ENCODE assay signal across 1 cellular context in the genomic region with DNA sequence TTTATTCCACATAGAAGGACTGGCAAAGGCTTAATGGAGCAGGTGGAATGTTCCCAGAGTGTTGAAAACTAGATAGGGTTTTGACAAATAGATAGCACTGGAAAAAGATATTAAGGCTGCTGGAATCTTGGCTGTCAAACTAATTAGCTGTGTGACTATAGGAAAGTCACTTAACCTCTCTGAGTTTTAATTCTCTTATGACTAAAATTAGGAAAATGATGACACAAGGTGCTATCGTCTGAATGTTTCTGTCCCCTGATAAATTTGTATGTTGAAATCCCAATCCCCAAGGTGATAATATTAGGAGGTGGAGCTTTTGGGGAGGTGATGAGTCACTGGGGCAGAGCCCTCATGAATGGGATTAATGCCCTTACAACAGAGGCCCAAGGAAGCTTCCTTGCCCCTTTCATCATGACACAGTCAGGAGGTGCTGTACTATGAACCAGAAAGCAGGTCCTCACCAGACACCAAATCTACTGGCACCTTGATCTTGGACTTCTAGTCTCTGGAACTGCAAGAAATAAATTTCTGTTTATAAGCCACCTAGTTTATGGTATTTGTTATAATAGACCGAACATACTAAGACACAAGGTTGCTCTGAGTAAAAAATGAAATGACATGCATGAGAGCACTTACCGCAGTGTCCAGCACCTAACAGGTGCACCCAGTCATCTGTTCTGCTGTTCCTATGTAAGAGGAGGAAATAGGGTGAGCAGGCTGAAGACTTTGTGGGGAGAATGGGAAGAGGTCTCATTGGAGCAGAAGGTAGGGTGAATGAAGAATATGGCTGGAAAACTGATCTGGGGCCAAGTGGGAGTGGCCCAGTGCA.
TF ChIP-seq lines count a peak whose summit lies in the region.

No MANE protein-coding gene starts in this region.

TF ChIP-seq in GM12878, 131 proteins besides CTCF, POLR2A, EP300 and RAD21:
- TF ChIP-seq POLR2AphosphoS5 (IDR thresholded peaks at IDR 0.05; ENCODE audit: low read length) (no peak), STAT1 (conservative IDR thresholded peaks at IDR 0.05) (no peak), HCFC1 (IDR thresholded peaks at IDR 0.05; ENCODE audit: low read length) (no peak), GABPA (IDR thresholded peaks at IDR 0.05; ENCODE audit: low read depth) (no peak), KDM1A (IDR thresholded peaks at IDR 0.05; ENCODE audit: borderline replicate concordance) (no peak), IKZF2 (IDR thresholded peaks at IDR 0.05) (no peak), TCF12 (IDR thresholded peaks at IDR 0.05; ENCODE audit: low read depth, low read length) (peak; percentile 70), MYC (IDR thresholded peaks at IDR 0.05; ENCODE audit: insufficient read depth, insufficient read length, insufficient replicate concordance, low read length, severe bottlenecking) (no peak), NR2C1 (IDR thresholded peaks at IDR 0.05) (no peak), SP1 (IDR thresholded peaks at IDR 0.05; ENCODE audit: low read depth, low read length) (no peak), HDAC6 (IDR thresholded peaks at IDR 0.05; ENCODE audit: unreplicated experiment) (no peak), GATAD2B (conservative IDR thresholded peaks at IDR 0.05; ENCODE audit: low read depth) (no peak), RB1 (IDR thresholded peaks at IDR 0.05; ENCODE audit: borderline replicate concordance) (no peak), TAF1 (IDR thresholded peaks at IDR 0.05; ENCODE audit: borderline replicate concordance, low read depth, low read length) (no peak), RUNX3 (IDR thresholded peaks at IDR 0.05; ENCODE audit: low read length) (peak; percentile 67), CHD2 (IDR thresholded peaks at IDR 0.05; ENCODE audit: borderline replicate concordance, low read depth, low read length) (no peak), SRF (IDR thresholded peaks at IDR 0.05; ENCODE audit: low read depth in 2 of 2, low read length in 2 of 2) (no peak), ZNF217 (IDR thresholded peaks at IDR 0.05) (no peak), SIX5 (IDR thresholded peaks at IDR 0.05; ENCODE audit: low read depth, low read length, severe bottlenecking) (no peak), TCF3 (IDR thresholded peaks at IDR 0.05; ENCODE audit: borderline replicate concordance, insufficient read depth, low read depth, low read length) (0 out of 2 replicates have a peak, but pooled peaks have one; percentile 31), ZSCAN29 (IDR thresholded peaks at IDR 0.05) (no peak), EZH2 (IDR thresholded peaks at IDR 0.05; ENCODE audit: borderline replicate concordance, control insufficient read depth, low read depth, low read length) (no peak), PAX5 (IDR thresholded peaks at IDR 0.05; ENCODE audit: borderline replicate concordance, low read depth, low read length) (peak; percentile 57; the same call in 1 of the 2 replicates), NBN (IDR thresholded peaks at IDR 0.05) (no peak), CBX5 (IDR thresholded peaks at IDR 0.05; ENCODE audit: low read depth) (no peak), ASH2L (IDR thresholded peaks at IDR 0.05; ENCODE audit: borderline replicate concordance, low read depth) (no peak), ZNF622 (IDR thresholded peaks at IDR 0.05) (no peak), LARP7 (IDR thresholded peaks at IDR 0.05) (no peak), FOS (IDR thresholded peaks at IDR 0.05; ENCODE audit: borderline replicate concordance, extremely low read depth, insufficient read length) (no peak)
- TF ChIP-seq, protein P1, sequence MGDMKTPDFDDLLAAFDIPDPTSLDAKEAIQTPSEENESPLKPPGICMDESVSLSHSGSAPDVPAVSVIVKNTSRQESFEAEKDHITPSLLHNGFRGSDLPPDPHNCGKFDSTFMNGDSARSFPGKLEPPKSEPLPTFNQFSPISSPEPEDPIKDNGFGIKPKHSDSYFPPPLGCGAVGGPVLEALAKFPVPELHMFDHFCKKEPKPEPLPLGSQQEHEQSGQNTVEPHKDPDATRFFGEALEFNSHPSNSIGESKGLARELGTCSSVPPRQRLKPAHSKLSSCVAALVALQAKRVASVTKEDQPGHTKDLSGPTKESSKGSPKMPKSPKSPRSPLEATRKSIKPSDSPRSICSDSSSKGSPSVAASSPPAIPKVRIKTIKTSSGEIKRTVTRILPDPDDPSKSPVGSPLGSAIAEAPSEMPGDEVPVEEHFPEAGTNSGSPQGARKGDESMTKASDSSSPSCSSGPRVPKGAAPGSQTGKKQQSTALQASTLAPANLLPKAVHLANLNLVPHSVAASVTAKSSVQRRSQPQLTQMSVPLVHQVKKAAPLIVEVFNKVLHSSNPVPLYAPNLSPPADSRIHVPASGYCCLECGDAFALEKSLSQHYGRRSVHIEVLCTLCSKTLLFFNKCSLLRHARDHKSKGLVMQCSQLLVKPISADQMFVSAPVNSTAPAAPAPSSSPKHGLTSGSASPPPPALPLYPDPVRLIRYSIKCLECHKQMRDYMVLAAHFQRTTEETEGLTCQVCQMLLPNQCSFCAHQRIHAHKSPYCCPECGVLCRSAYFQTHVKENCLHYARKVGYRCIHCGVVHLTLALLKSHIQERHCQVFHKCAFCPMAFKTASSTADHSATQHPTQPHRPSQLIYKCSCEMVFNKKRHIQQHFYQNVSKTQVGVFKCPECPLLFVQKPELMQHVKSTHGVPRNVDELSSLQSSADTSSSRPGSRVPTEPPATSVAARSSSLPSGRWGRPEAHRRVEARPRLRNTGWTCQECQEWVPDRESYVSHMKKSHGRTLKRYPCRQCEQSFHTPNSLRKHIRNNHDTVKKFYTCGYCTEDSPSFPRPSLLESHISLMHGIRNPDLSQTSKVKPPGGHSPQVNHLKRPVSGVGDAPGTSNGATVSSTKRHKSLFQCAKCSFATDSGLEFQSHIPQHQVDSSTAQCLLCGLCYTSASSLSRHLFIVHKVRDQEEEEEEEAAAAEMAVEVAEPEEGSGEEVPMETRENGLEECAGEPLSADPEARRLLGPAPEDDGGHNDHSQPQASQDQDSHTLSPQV (IDR thresholded peaks at IDR 0.05), result no peak
- TF ChIP-seq, protein P2, sequence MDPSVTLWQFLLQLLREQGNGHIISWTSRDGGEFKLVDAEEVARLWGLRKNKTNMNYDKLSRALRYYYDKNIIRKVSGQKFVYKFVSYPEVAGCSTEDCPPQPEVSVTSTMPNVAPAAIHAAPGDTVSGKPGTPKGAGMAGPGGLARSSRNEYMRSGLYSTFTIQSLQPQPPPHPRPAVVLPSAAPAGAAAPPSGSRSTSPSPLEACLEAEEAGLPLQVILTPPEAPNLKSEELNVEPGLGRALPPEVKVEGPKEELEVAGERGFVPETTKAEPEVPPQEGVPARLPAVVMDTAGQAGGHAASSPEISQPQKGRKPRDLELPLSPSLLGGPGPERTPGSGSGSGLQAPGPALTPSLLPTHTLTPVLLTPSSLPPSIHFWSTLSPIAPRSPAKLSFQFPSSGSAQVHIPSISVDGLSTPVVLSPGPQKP (IDR thresholded peaks at IDR 0.05; ENCODE audit: low read depth, low read length), result no peak
- TF ChIP-seq, protein P3, sequence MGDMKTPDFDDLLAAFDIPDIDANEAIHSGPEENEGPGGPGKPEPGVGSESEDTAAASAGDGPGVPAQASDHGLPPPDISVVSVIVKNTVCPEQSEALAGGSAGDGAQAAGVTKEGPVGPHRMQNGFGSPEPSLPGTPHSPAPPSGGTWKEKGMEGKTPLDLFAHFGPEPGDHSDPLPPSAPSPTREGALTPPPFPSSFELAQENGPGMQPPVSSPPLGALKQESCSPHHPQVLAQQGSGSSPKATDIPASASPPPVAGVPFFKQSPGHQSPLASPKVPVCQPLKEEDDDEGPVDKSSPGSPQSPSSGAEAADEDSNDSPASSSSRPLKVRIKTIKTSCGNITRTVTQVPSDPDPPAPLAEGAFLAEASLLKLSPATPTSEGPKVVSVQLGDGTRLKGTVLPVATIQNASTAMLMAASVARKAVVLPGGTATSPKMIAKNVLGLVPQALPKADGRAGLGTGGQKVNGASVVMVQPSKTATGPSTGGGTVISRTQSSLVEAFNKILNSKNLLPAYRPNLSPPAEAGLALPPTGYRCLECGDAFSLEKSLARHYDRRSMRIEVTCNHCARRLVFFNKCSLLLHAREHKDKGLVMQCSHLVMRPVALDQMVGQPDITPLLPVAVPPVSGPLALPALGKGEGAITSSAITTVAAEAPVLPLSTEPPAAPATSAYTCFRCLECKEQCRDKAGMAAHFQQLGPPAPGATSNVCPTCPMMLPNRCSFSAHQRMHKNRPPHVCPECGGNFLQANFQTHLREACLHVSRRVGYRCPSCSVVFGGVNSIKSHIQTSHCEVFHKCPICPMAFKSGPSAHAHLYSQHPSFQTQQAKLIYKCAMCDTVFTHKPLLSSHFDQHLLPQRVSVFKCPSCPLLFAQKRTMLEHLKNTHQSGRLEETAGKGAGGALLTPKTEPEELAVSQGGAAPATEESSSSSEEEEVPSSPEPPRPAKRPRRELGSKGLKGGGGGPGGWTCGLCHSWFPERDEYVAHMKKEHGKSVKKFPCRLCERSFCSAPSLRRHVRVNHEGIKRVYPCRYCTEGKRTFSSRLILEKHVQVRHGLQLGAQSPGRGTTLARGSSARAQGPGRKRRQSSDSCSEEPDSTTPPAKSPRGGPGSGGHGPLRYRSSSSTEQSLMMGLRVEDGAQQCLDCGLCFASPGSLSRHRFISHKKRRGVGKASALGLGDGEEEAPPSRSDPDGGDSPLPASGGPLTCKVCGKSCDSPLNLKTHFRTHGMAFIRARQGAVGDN (IDR thresholded peaks at IDR 0.05), result no peak
- TF ChIP-seq, protein P4, sequence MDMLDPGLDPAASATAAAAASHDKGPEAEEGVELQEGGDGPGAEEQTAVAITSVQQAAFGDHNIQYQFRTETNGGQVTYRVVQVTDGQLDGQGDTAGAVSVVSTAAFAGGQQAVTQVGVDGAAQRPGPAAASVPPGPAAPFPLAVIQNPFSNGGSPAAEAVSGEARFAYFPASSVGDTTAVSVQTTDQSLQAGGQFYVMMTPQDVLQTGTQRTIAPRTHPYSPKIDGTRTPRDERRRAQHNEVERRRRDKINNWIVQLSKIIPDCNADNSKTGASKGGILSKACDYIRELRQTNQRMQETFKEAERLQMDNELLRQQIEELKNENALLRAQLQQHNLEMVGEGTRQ (IDR thresholded peaks at IDR 0.05; ENCODE audit: borderline replicate concordance, low read depth, low read length), result no peak
- TF ChIP-seq, protein P5, sequence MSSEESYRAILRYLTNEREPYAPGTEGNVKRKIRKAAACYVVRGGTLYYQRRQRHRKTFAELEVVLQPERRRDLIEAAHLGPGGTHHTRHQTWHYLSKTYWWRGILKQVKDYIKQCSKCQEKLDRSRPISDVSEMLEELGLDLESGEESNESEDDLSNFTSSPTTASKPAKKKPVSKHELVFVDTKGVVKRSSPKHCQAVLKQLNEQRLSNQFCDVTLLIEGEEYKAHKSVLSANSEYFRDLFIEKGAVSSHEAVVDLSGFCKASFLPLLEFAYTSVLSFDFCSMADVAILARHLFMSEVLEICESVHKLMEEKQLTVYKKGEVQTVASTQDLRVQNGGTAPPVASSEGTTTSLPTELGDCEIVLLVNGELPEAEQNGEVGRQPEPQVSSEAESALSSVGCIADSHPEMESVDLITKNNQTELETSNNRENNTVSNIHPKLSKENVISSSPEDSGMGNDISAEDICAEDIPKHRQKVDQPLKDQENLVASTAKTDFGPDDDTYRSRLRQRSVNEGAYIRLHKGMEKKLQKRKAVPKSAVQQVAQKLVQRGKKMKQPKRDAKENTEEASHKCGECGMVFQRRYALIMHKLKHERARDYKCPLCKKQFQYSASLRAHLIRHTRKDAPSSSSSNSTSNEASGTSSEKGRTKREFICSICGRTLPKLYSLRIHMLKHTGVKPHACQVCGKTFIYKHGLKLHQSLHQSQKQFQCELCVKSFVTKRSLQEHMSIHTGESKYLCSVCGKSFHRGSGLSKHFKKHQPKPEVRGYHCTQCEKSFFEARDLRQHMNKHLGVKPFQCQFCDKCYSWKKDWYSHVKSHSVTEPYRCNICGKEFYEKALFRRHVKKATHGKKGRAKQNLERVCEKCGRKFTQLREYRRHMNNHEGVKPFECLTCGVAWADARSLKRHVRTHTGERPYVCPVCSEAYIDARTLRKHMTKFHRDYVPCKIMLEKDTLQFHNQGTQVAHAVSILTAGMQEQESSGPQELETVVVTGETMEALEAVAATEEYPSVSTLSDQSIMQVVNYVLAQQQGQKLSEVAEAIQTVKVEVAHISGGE (CRISPR knock-in tag; IDR thresholded peaks at IDR 0.05), result no peak
- TF ChIP-seq, protein P6, sequence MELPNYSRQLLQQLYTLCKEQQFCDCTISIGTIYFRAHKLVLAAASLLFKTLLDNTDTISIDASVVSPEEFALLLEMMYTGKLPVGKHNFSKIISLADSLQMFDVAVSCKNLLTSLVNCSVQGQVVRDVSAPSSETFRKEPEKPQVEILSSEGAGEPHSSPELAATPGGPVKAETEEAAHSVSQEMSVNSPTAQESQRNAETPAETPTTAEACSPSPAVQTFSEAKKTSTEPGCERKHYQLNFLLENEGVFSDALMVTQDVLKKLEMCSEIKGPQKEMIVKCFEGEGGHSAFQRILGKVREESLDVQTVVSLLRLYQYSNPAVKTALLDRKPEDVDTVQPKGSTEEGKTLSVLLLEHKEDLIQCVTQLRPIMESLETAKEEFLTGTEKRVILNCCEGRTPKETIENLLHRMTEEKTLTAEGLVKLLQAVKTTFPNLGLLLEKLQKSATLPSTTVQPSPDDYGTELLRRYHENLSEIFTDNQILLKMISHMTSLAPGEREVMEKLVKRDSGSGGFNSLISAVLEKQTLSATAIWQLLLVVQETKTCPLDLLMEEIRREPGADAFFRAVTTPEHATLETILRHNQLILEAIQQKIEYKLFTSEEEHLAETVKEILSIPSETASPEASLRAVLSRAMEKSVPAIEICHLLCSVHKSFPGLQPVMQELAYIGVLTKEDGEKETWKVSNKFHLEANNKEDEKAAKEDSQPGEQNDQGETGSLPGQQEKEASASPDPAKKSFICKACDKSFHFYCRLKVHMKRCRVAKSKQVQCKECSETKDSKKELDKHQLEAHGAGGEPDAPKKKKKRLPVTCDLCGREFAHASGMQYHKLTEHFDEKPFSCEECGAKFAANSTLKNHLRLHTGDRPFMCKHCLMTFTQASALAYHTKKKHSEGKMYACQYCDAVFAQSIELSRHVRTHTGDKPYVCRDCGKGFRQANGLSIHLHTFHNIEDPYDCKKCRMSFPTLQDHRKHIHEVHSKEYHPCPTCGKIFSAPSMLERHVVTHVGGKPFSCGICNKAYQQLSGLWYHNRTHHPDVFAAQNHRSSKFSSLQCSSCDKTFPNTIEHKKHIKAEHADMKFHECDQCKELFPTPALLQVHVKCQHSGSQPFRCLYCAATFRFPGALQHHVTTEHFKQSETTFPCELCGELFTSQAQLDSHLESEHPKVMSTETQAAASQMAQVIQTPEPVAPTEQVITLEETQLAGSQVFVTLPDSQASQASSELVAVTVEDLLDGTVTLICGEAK (IDR thresholded peaks at IDR 0.05; ENCODE audit: borderline replicate concordance), result no peak
- TF ChIP-seq, protein P7, sequence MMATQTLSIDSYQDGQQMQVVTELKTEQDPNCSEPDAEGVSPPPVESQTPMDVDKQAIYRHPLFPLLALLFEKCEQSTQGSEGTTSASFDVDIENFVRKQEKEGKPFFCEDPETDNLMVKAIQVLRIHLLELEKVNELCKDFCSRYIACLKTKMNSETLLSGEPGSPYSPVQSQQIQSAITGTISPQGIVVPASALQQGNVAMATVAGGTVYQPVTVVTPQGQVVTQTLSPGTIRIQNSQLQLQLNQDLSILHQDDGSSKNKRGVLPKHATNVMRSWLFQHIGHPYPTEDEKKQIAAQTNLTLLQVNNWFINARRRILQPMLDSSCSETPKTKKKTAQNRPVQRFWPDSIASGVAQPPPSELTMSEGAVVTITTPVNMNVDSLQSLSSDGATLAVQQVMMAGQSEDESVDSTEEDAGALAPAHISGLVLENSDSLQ (IDR thresholded peaks at IDR 0.05), result no peak
